Comparison of ENCODE assay signal across 18 cellular contexts in the genomic region with DNA sequence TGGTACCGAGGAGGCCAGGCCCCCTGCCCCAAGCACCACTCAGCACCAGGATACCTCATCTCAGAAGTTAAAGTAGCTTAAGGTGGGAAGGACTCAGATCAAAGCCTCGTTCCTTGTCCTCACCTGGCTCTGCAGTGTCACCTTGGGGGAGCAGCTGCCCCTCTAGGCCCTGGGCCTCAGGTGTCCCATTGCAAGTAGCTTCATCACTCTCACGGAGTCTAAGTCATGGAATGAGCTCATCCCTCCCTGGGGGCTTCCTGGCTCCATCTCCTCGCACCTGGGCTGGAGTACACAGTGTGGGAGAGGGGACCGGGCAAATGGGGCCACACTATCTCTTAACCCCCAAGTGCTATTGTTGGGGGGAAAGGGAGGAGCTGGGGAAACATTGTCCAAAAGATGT.
A peak's percentile ranks its signal among the peaks of the same experiment; 100 is the strongest.
DNase-seq lines count a peak whose midpoint lies in the region; ATAC-seq and TF ChIP-seq lines count a peak whose summit lies in the region.
"Had no signal": no experiment of that assay in that cellular context is flagged by ENCODE, and none has a peak within 500 bp of the region (broad histone marks: within the 10 kb centered on the region; RNA-seq: fewer than 3 reads in every experiment).

No MANE protein-coding gene starts in this region.

- no peaks in the 10 kb centered on the region for H3K9me3 ChIP-seq in right cardiac atrium (ENCODE audit: control insufficient read depth, low read length)
- H3K9me3 ChIP-seq in RWPE2 (ENCODE audit: severe bottlenecking): no peaks in the 10 kb centered on the region
- no peaks in the 10 kb centered on the region for H3K9me3 ChIP-seq in spleen

- H3K36me3 ChIP-seq in RWPE2 (ENCODE audit: low read depth) (no peaks in the 10 kb centered on the region), spleen (no peaks in the 10 kb centered on the region)

- H3K4me1 ChIP-seq in right cardiac atrium (ENCODE audit: control insufficient read depth, insufficient read depth, low read length) (no peaks in the 10 kb centered on the region), RWPE2 (ENCODE audit: insufficient read depth, poor library complexity, severe bottlenecking) (no peaks in the 10 kb centered on the region), spleen (no peaks in the 10 kb centered on the region)

- TF ChIP-seq CTCF in RWPE2 (IDR thresholded peaks at IDR 0.05; ENCODE audit: poor library complexity, severe bottlenecking): no peak
- TF ChIP-seq CTCF in spleen (IDR thresholded peaks at IDR 0.05 in 8 of 11, conservative IDR thresholded peaks at IDR 0.05 in 3 of 11): no peak

- H3K4me3 ChIP-seq in right cardiac atrium (ENCODE audit: low read length) (no peak overlapping the region), RWPE2 (ENCODE audit: severe bottlenecking) (no peak overlapping the region), spleen (no peak overlapping the region)
- H3K4me3 ChIP-seq: GM12878, GM23338 had no signal

- no peak for TF ChIP-seq POLR2A in spleen (IDR thresholded peaks at IDR 0.05)

- intact Hi-C loops in Right ventricle myocardium inferior (cut with DNase I): no loop called here
- intact Hi-C loops in right cardiac atrium (cut with DNase I): no loop called here
- intact Hi-C loops in spleen (cut with DNase I; ENCODE audit: low total_unique reads): no loop called here

- WGBS in right cardiac atrium: 73% methylated on average over 5 of the region's 5 CpGs
- WGBS in spleen, 5 donors: 66 to 87% (median 78%) methylated on average over 4 to 5 of the region's 5 CpGs

- no peak overlapping the region for H3K27ac ChIP-seq in right cardiac atrium (ENCODE audit: low read length)
- H3K27ac ChIP-seq in RWPE2 (ENCODE audit: poor library complexity, severe bottlenecking): no peak overlapping the region
- H3K27ac ChIP-seq in spleen: no peak overlapping the region
- H3K27ac ChIP-seq: C4-2B, HL-60 had no signal

- no peaks in the 10 kb centered on the region for H3K27me3 ChIP-seq in right cardiac atrium (ENCODE audit: control insufficient read depth, insufficient read depth)
- H3K27me3 ChIP-seq in RWPE2 (ENCODE audit: insufficient read depth, poor library complexity, severe bottlenecking): no peaks in the 10 kb centered on the region
- peaks cover 0 to 18% (median 0%) of the 10 kb centered on the region in 7 donors for H3K27me3 ChIP-seq in spleen (replicated peaks in 1 of 7)

- ATAC-seq in Right ventricle myocardium inferior (no peak), right cardiac atrium (no peak), RWPE2 (ENCODE audit: low read depth) (no peak), SK-N-SH treated with all-trans-retinoic acid at 6 μM for 48 hours (no peak)
- ATAC-seq: GM12878, GM23338 had no signal

- peak; percentile 34 for DNase-seq in Right ventricle myocardium inferior (ENCODE audit: missing footprints)
- no peak for DNase-seq in right cardiac atrium
- DNase-seq in RWPE2 (ENCODE audit: low spot score): peak; percentile 6
- peak; percentile 82 for DNase-seq in mesenteric fat pad (ENCODE audit: low spot score)
- DNase-seq in spleen: peak; percentile 46
- no peak for DNase-seq in NCI-H524 (lab: John Stamatoyannopoulos, UW)
- no peak for DNase-seq in NCI-H1436 treated with DMSO at 0.1 percent for 48 hours (lab: John Stamatoyannopoulos, UW)
- DNase-seq: DMS 273 treated with DMSO at 0.1 percent for 48 hours, GDM1, NCI-H1105, NCI-H1694 treated with DMSO at 0.1 percent for 48 hours, NCI-H446, NCI-H748 treated with DMSO at 0.1 percent for 48 hours had no signal

TF ChIP-seq in SK-N-SH treated with all-trans-retinoic acid at 6 μM for 48 hours, 23 proteins besides CTCF, POLR2A, EP300 and RAD21:
- no peak for TF ChIP-seq RARB (CRISPR knock-in tag; IDR thresholded peaks at IDR 0.05)
- no peak for TF ChIP-seq ISL1 (CRISPR knock-in tag; IDR thresholded peaks at IDR 0.05)
- no peak for TF ChIP-seq ARNTL (CRISPR knock-in tag; IDR thresholded peaks at IDR 0.05; ENCODE audit: borderline replicate concordance, low read depth)
- no peak for TF ChIP-seq TSHZ2 (CRISPR knock-in tag; IDR thresholded peaks at IDR 0.05)
- TF ChIP-seq POU6F1 (CRISPR knock-in tag; IDR thresholded peaks at IDR 0.05; ENCODE audit: borderline replicate concordance, low read depth): no peak
- no peak for TF ChIP-seq CSDC2 (CRISPR knock-in tag; IDR thresholded peaks at IDR 0.05)
- TF ChIP-seq, protein P1, sequence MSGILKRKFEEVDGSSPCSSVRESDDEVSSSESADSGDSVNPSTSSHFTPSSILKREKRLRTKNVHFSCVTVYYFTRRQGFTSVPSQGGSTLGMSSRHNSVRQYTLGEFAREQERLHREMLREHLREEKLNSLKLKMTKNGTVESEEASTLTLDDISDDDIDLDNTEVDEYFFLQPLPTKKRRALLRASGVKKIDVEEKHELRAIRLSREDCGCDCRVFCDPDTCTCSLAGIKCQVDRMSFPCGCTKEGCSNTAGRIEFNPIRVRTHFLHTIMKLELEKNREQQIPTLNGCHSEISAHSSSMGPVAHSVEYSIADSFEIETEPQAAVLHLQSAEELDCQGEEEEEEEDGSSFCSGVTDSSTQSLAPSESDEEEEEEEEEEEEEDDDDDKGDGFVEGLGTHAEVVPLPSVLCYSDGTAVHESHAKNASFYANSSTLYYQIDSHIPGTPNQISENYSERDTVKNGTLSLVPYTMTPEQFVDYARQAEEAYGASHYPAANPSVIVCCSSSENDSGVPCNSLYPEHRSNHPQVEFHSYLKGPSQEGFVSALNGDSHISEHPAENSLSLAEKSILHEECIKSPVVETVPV (CRISPR knock-in tag; IDR thresholded peaks at IDR 0.05): no peak
- TF ChIP-seq CREB5 (CRISPR knock-in tag; IDR thresholded peaks at IDR 0.05; ENCODE audit: low read depth): no peak
- TF ChIP-seq BACH2 (CRISPR knock-in tag; IDR thresholded peaks at IDR 0.05; ENCODE audit: borderline replicate concordance): no peak

Comparison
In these comparisons a context has a peak if more than half of its experiments do, and no peak if none do; other contexts are left out.
1. DNase-seq: peak in Right ventricle myocardium inferior (single experiment), RWPE2 (single experiment), mesenteric fat pad (single experiment) and spleen (single experiment); none in right cardiac atrium (0 of 3), NCI-H524 (0 of 2) and NCI-H1436 treated with DMSO at 0.1 percent for 48 hours (single experiment).